In the genomic region with DNA sequence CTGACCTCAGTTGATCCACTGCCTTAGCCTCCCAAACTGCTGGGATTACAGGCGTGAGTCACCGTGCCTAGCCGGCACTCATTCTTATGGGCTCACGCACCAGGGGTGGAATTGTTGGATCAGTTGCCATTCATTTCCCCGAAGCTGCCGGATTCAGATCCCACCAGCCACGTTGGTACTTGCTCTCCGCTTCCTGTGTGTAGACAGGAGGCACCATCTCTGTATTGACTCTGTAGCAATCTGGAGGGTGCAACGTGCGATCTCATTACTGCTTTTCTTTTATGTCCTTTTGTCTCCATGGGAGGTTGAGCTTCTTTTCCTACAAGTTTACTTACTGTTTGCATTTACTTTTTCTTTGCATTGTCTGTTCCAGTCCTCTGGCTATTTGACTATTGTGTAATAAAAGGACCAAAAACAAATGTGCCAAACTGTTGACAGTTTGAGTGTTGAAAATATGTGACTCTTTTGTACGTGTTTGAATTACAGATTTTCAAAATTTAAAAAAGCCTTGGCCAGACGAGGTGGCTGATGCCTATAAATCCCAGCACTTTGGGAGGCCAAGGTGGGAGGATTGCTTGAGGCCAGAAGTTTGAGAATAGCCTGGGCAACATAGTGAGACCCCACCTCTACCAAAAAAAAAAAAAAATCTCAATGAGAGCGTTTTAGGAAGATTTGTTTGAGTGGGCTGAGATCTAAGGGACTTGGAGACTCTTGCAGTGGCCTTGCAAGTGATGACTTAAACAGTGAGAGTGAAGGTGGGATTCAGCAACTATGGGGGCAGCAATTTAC, we compare ENCODE assay signal across 17 cellular contexts. TPM values are rescaled to one million over a fixed set of nuclear protein-coding genes. Genes with fewer than 3 reads are reported as not detected.
DNase-seq lines count a peak whose midpoint lies in the region; ATAC-seq and TF ChIP-seq lines count a peak whose summit lies in the region.
"Had no signal": no experiment of that assay in that cellular context is flagged by ENCODE, and none has a peak within 500 bp of the region (broad histone marks: within the 10 kb centered on the region; RNA-seq: fewer than 3 reads in every experiment).

No MANE protein-coding gene starts in this region.

- H3K4me1 ChIP-seq in breast epithelium: no peaks in the 10 kb centered on the region
- peaks cover 6 to 92% (median 58%) of the 10 kb centered on the region in 4 donors for H3K4me1 ChIP-seq in tibial artery

- H3K36me3 ChIP-seq in breast epithelium (no peaks in the 10 kb centered on the region), tibial artery (peaks cover 0 to 4% (median 0%) of the 10 kb centered on the region in 3 donors)

- H3K27ac ChIP-seq in breast epithelium (peak overlapping the region in 1 of 2 donors; percentile 58), tibial artery (peak overlapping the region; percentile 50 to 54)
- H3K27ac ChIP-seq: SK-N-MC had no signal

- intact Hi-C loops in MCF 10A (cut with micrococcal nuclease) (no loop called here), breast epithelium (cut with DNase I; ENCODE audit: low total_unique reads) (no loop called here), tibial artery (cut with DNase I; ENCODE audit: low total_unique reads) (no loop called here)

- H3K4me1 Mint-ChIP-seq in MCF 10A (ENCODE audit: insufficient read depth, unreplicated experiment): peaks cover 21% of the 10 kb centered on the region

- CTCF ChIA-PET in MCF 10A (lab: Yijun Ruan, JAX): no interaction called here

- POLR2A ChIA-PET in MCF 10A (lab: Yijun Ruan, JAX): interaction anchor here (0.6 to 0.7 kb wide), 2 partner anchors 11 to 97 kb away, joined by 3 read pairs; no protein-coding TSS in a partner anchor

- no peak overlapping the region for H3K4me3 Mint-ChIP-seq in MCF 10A (ENCODE audit: unreplicated experiment)
- H3K4me3 Mint-ChIP-seq: activated CD4-positive, alpha-beta T cell treated with anti-CD3 and anti-CD28 coated beads, Interleukin-2, amount 10 ng/mL, durations not matched to agents 24 days and 14 days; activated naive CD4-positive, alpha-beta T cell treated with anti-CD3 and anti-CD28 coated beads, Interleukin-2, amount 50 U/mL, for 24 hours had no signal

- H3K36me3 Mint-ChIP-seq in MCF 10A (ENCODE audit: insufficient read depth, unreplicated experiment): peaks cover 4% of the 10 kb centered on the region

- H3K9me3 Mint-ChIP-seq in MCF 10A (ENCODE audit: unreplicated experiment): no peaks in the 10 kb centered on the region
- H3K9me3 Mint-ChIP-seq: activated CD4-positive, alpha-beta T cell treated with anti-CD3 and anti-CD28 coated beads, Interleukin-2, amount 10 ng/mL, durations not matched to agents 24 days and 14 days; activated naive CD4-positive, alpha-beta T cell treated with anti-CD3 and anti-CD28 coated beads, Interleukin-2, amount 50 U/mL, for 24 hours had no signal

- no peak overlapping the region for H3K27ac Mint-ChIP-seq in MCF 10A (ENCODE audit: low read depth, unreplicated experiment)
- H3K27ac Mint-ChIP-seq: activated naive CD4-positive, alpha-beta T cell treated with anti-CD3 and anti-CD28 coated beads, Interleukin-2, amount 50 U/mL, for 24 hours had no signal

- TF ChIP-seq POLR2A in breast epithelium (IDR thresholded peaks at IDR 0.05): no peak

- no TSS peak for BruUV-seq in MCF 10A (replicated peaks; lab: Mats Ljungman, UMichigan)

- H3K4me3 ChIP-seq in breast epithelium (no peak overlapping the region), tibial artery (no peak overlapping the region)
- H3K4me3 ChIP-seq: SK-N-MC had no signal

- TF ChIP-seq CTCF in MCF 10A (IDR thresholded peaks at IDR 0.05; ENCODE audit: unreplicated experiment): no peak
- no peak for TF ChIP-seq CTCF in breast epithelium (IDR thresholded peaks at IDR 0.05)
- no peak for TF ChIP-seq CTCF in tibial artery (IDR thresholded peaks at IDR 0.05)

- no peak for ATAC-seq in GM19328 (IDR thresholded peaks at IDR 0.05; ENCODE audit: unreplicated experiment)
- ATAC-seq: left ventricle myocardium superior had no signal

- no peaks in the 10 kb centered on the region for H3K9me3 ChIP-seq in breast epithelium
- H3K9me3 ChIP-seq in tibial artery: no peaks in the 10 kb centered on the region

- H3K27me3 ChIP-seq in breast epithelium (no peaks in the 10 kb centered on the region), tibial artery (no peaks in the 10 kb centered on the region)

- DNase-seq in MCF 10A (ENCODE audit: unreplicated experiment) (peak; percentile 78), breast epithelium (ENCODE audit: low spot score in 2 of 2) (no peak), amniotic epithelial cell (ENCODE audit: low read depth) (peak; percentile 59), iris pigment epithelial cell (ENCODE audit: low read depth) (peak; percentile 78), tibial artery (no peak), HuH-7.5 (ENCODE audit: low spot score) (no peak), GOT3 (lab: John Stamatoyannopoulos, UW) (no peak)
- DNase-seq: activated CD4-positive, alpha-beta T cell treated with anti-CD3 and anti-CD28 coated beads, Interleukin-2, amount 10 ng/mL, durations not matched to agents 24 days and 14 days; Kasumi-1; left ventricle myocardium superior; NCI-H1694; NCI-H446; posterior cingulate gyrus; stimulated activated naive CD4-positive, alpha-beta T cell had no signal

- no peaks in the 10 kb centered on the region for H3K27me3 Mint-ChIP-seq in MCF 10A (ENCODE audit: insufficient read depth, unreplicated experiment)
- H3K27me3 Mint-ChIP-seq: activated CD4-positive, alpha-beta T cell treated with anti-CD3 and anti-CD28 coated beads, Interleukin-2, amount 10 ng/mL, durations not matched to agents 24 days and 14 days; activated naive CD4-positive, alpha-beta T cell treated with anti-CD3 and anti-CD28 coated beads, Interleukin-2, amount 50 U/mL, for 24 hours had no signal

RNA-seq across cellular contexts. Expression of a gene that starts 39.1 kb away (rescaled TPM):
- total RNA-seq in MCF 10A (2022) (8.2 and 16.2 TPM in 2 replicates), breast epithelium (10 to 100 TPM; 30.6 to 52.5 (median 34.4) TPM)

Comparison
In these comparisons a context has a peak if more than half of its experiments do, and no peak if none do; other contexts are left out.
1. DNase-seq: peak in MCF 10A (single experiment), amniotic epithelial cell (single experiment) and iris pigment epithelial cell (single experiment); none in breast epithelium (0 of 2), tibial artery (0 of 2), HuH-7.5 (single experiment) and GOT3 (single experiment).